In the genomic region with DNA sequence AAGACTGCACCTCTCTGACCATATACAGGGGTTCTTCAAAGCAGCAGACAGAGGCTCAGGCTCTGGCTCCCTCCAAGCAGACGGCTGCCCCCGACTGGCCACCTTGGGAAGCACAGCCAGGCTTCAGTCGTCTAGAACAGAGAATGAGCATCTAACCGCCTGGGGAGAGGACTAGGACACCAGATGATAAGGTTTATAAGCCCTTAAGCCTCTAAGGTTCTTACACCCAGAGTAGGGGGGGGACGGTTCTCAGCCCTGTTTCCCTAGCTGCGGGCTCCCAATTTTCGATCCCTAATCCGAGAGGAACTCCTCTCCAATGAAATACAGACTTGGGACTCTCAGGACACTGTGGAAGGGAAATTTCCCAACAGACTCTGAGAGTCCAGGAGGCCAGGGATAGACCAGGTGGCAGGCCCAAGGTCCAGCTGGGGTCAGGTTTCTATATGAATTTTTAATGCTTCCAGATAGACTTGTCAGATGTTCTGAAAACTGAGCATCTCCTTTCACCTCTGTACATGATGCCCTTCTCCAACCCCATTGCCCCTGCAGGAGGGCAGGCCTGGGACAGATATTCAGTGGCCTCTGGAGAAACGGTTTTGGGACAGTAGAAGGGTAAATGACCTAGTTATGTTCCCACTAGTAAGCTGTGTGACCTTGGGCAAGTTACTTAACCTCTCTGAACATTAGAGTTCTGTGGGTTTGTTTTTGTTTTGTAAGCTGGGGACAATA, we compare ENCODE assay signal across 8 cellular contexts. TPM values are rescaled to one million over a fixed set of nuclear protein-coding genes. Genes with fewer than 3 reads are reported as not detected.
DNase-seq lines count a peak whose midpoint lies in the region; ATAC-seq and TF ChIP-seq lines count a peak whose summit lies in the region.

No MANE protein-coding gene starts in this region.

- no peak overlapping the region for H3K4ac ChIP-seq in mesendoderm (ENCODE audit: low read depth, low read length)

- no peak overlapping the region for H3K9ac ChIP-seq in mesendoderm (ENCODE audit: low read length)

- peaks cover 15% of the 10 kb centered on the region for H3K27me3 ChIP-seq in mesendoderm (ENCODE audit: insufficient read depth, low read length, poor library complexity)

- H3K4me3 ChIP-seq in HFF-Myc (replicated peaks; ENCODE audit: low read depth, low read length) (no peak overlapping the region), choroid plexus epithelial cell (ENCODE audit: low read depth, low read length) (no peak overlapping the region), mesendoderm (ENCODE audit: low read length) (no peak overlapping the region)

- H3K36me3 ChIP-seq in mesendoderm (ENCODE audit: control insufficient read depth, insufficient read depth, low read length), result no peaks in the 10 kb centered on the region

- no peaks in the 10 kb centered on the region for H3K79me1 ChIP-seq in mesendoderm (ENCODE audit: low read length)

- no peak overlapping the region for H2BK120ac ChIP-seq in mesendoderm (ENCODE audit: low read depth, low read length)

- no peak overlapping the region for H2BK5ac ChIP-seq in mesendoderm (ENCODE audit: low read length)

- H4K5ac ChIP-seq in mesendoderm (ENCODE audit: low read length), result no peak overlapping the region

- no peak overlapping the region for H3K18ac ChIP-seq in mesendoderm (ENCODE audit: low read length)

- DNase-seq in DMS53 treated with DMSO at 0.1 percent for 48 hours (lab: John Stamatoyannopoulos, UW; ENCODE audit: unreplicated experiment), result peak; percentile 21
- DNase-seq in HFF-Myc (ENCODE audit: extremely low read depth, low read depth), result no peak
- DNase-seq in NCI-H2227 treated with DMSO at 0.1 percent for 48 hours (lab: John Stamatoyannopoulos, UW), result peak; percentile 11
- peak; percentile 28 for DNase-seq in activated CD4-positive, CD25-positive, alpha-beta regulatory T cell treated with anti-CD3 and anti-CD28 coated beads, Interleukin-2, amount 50 U/mL, for 16 hours (ENCODE audit: low read depth, low spot score)
- DNase-seq in choroid plexus epithelial cell (ENCODE audit: low read depth), result peak; percentile 68
- DNase-seq in mesendoderm, result peak; percentile 92
- peak; percentile 85 for DNase-seq in stimulated activated naive CD8-positive, alpha-beta T cell treated with anti-CD3 and anti-CD28 coated beads, Interleukin-15, Interleukin-2, amounts not matched to agents 100 U/mL and 50 U/mL, for 24 hours

- H3K23ac ChIP-seq in mesendoderm (ENCODE audit: low read length), result no peak overlapping the region

- H2BK15ac ChIP-seq in mesendoderm (replicated peaks; ENCODE audit: low read depth), result no peak overlapping the region

- H3K4me1 ChIP-seq in mesendoderm (ENCODE audit: control insufficient read depth, low read depth, low read length), result peaks cover 4% of the 10 kb centered on the region

- no peaks in the 10 kb centered on the region for H3K79me2 ChIP-seq in mesendoderm (ENCODE audit: control insufficient read depth, insufficient read depth, low read length)

- no peak overlapping the region for H2AK5ac ChIP-seq in mesendoderm (ENCODE audit: low read length)

- TF ChIP-seq CTCF in HFF-Myc (IDR thresholded peaks at IDR 0.05; ENCODE audit: low read depth, low read length, missing control alignments) (peak; percentile 85), choroid plexus epithelial cell (conservative IDR thresholded peaks at IDR 0.05; ENCODE audit: low read depth, low read length) (peak; percentile 83)

- peak; percentile 39 for ATAC-seq in stimulated activated naive CD8-positive, alpha-beta T cell treated with anti-CD3 and anti-CD28 coated beads, Interleukin-15, Interleukin-2, amounts not matched to agents 100 U/mL and 50 U/mL, for 24 hours
- no peak for ATAC-seq in GM19467 (IDR thresholded peaks at IDR 0.05; ENCODE audit: unreplicated experiment)

- H3K27ac ChIP-seq in mesendoderm (ENCODE audit: low read depth, low read length), result no peak overlapping the region

- no peak overlapping the region for H3K4me2 ChIP-seq in mesendoderm (ENCODE audit: low read length)

- no peak overlapping the region for H3K56ac ChIP-seq in mesendoderm (ENCODE audit: low read length)

- no CpG with 5 or more reads among the region's 9 CpGs for WGBS in mesendoderm (ENCODE audit: extremely low coverage, insufficient coverage, low lambda C conversion rate)

- H4K8ac ChIP-seq in mesendoderm (ENCODE audit: low read depth, low read length), result no peak overlapping the region

RNA-seq across cellular contexts. Expression of gene RTN4RL2, which starts 20.2 kb away (rescaled TPM):
- 4.2 TPM for polyA plus RNA-seq in mesendoderm (2013, experiment 1 of 2)
- 4.5 TPM for polyA plus RNA-seq in mesendoderm (2013, experiment 2 of 2)

RNA-seq across cellular contexts. Expression of gene SLC43A1, which starts 34.9 kb away (rescaled TPM):
- polyA plus RNA-seq in mesendoderm (2013, experiment 1 of 2), result 11.1 TPM
- 10.7 TPM for polyA plus RNA-seq in mesendoderm (2013, experiment 2 of 2)

RNA-seq across cellular contexts. Expression of gene TIMM10, which starts 50.0 kb away (rescaled TPM):
- polyA plus RNA-seq in mesendoderm (2013, experiment 1 of 2), result 168 TPM
- 163 TPM for polyA plus RNA-seq in mesendoderm (2013, experiment 2 of 2)

RNA-seq across cellular contexts. Expression of gene SLC43A3, which starts 53.7 kb away (rescaled TPM):
- polyA plus RNA-seq in mesendoderm (2013, experiment 1 of 2), result 28.3 TPM
- polyA plus RNA-seq in mesendoderm (2013, experiment 2 of 2), result 29.2 TPM

RNA-seq across cellular contexts. Expression of gene SMTNL1, which starts 56.8 kb away (rescaled TPM):
- polyA plus RNA-seq in mesendoderm (2013, experiment 1 of 2), result 0.18 TPM
- 0.13 TPM for polyA plus RNA-seq in mesendoderm (2013, experiment 2 of 2)
